In genomic region chr10:78934994-78935602, GRCh38 we compare ENCODE assay signal across 23 cellular contexts.
"Had no signal": no experiment of that assay in that cellular context is flagged by ENCODE, and none has a peak within 500 bp of the region (broad histone marks: within the 10 kb centered on the region; RNA-seq: fewer than 3 reads in every experiment).

No MANE protein-coding gene starts in this region.

- H3K9me3 ChIP-seq: breast epithelium, SJSA1 had no signal

- H3K4me3 ChIP-seq: breast epithelium, SJSA1 had no signal

- H3K4me1 ChIP-seq: breast epithelium had no signal

- H3K36me3 ChIP-seq: breast epithelium, SJSA1 had no signal

- H3K27ac ChIP-seq: breast epithelium, SJSA1 had no signal

- DNase-seq: activated CD4-positive, alpha-beta T cell treated with anti-CD3 and anti-CD28 coated beads for 48 hours; activated CD4-positive, alpha-beta T cell treated with anti-CD3 and anti-CD28 coated beads, Interleukin-2, amount 50 U/mL, for 4 hours; activated CD8-positive, alpha-beta memory T cell treated with anti-CD3 and anti-CD28 coated beads, Interleukin-2, amount 10 ng/mL, durations not matched to agents 7 days and 5 days; activated CD8-positive, alpha-beta T cell treated with anti-CD3 and anti-CD28 coated beads, Interleukin-2, amount 10 ng/mL, durations not matched to agents 7 days and 5 days; activated effector memory CD4-positive, alpha-beta T cell treated with Interleukin-2 at 50 U/mL for 16 hours; activated naive CD4-positive, alpha-beta T cell; activated T-cell treated with anti-CD3 and anti-CD28 coated beads, Interleukin-2, amount 50 U/mL, for 24 hours; central memory CD4-positive, alpha-beta T cell; MM.1S; NCI-H1105; NCI-H1436 treated with DMSO at 0.1 percent for 48 hours; NCI-H1930; NCI-H510A treated with DMSO at 0.1 percent for 48 hours; NCI-H69; NK-92 treated with Interleukin-12 subunit alpha and Interleukin-12 subunit beta, amount 100 ng/mL, for 24 hours; OCI-M1; RPMI8226; SW 1271 had no signal

- H3K27me3 ChIP-seq: breast epithelium, SJSA1 had no signal

- ATAC-seq: activated CD4-positive, CD25-positive, alpha-beta regulatory T cell treated with anti-CD3 and anti-CD28 coated beads, Interleukin-2, amount 50 U/mL, for 24 hours; activated CD8-positive, alpha-beta memory T cell treated with anti-CD3 and anti-CD28 coated beads, Interleukin-2, amount 10 ng/mL, durations not matched to agents 7 days and 5 days; activated CD8-positive, alpha-beta T cell treated with anti-CD3 and anti-CD28 coated beads, Interleukin-2, amount 10 ng/mL, durations not matched to agents 7 days and 5 days; Panc1; SK-N-SH treated with all-trans-retinoic acid at 6 μM for 48 hours had no signal
